1 cellular context compared by ENCODE assay signal in genomic region chr11:46278387-46279173, GRCh38.
A peak's percentile ranks its signal among the peaks of the same experiment; 100 is the strongest.
TF ChIP-seq lines count a peak whose summit lies in the region.

No MANE protein-coding gene starts in this region.

TF ChIP-seq in K562, 482 proteins besides CTCF, POLR2A, EP300 and RAD21 (continued from another document and continues in another):
- TF ChIP-seq ZBTB40 (IDR thresholded peaks at IDR 0.05): 0 out of 2 replicates have a peak, but pooled peaks have one; percentile 1
- no peak for TF ChIP-seq ZBTB40 (CRISPR knock-in tag; IDR thresholded peaks at IDR 0.05)
- peak; percentile 68 for TF ChIP-seq CREM (IDR thresholded peaks at IDR 0.05; ENCODE audit: low read depth)
- TF ChIP-seq BRCA1 (IDR thresholded peaks at IDR 0.05): no peak
- TF ChIP-seq BRCA1 (CRISPR knock-in tag; IDR thresholded peaks at IDR 0.05): no peak
- TF ChIP-seq ATF1 (CRISPR knock-in tag; IDR thresholded peaks at IDR 0.05): no peak
- peak; percentile 23 for TF ChIP-seq ATF1 (tag; IDR thresholded peaks at IDR 0.05)
- TF ChIP-seq L3MBTL2 (IDR thresholded peaks at IDR 0.05): peak; percentile 36; the same call in 1 of the 2 replicates
- TF ChIP-seq E2F6 (IDR thresholded peaks at IDR 0.05; ENCODE audit: borderline replicate concordance in 1 of 2, extremely low read depth in 1 of 2, insufficient read depth in 1 of 2, insufficient read length in 1 of 2, low read depth in 1 of 2, low read length in 1 of 2, poor library complexity in 1 of 2, severe bottlenecking in 1 of 2): peak in 1 of 2 experiments; percentile 33
- TF ChIP-seq IRF9 (tag; IDR thresholded peaks at IDR 0.05): 0 out of 2 replicates have a peak, but pooled peaks have one; percentile 17
- peak; percentile 45; the same call in 1 of the 2 replicates for TF ChIP-seq HNRNPL (IDR thresholded peaks at IDR 0.05; ENCODE audit: low read depth, low read length)
- TF ChIP-seq EGR1 (conservative IDR thresholded peaks at IDR 0.05): peak; percentile 56; the same call in 1 of the 2 replicates
- TF ChIP-seq NCOA2 (IDR thresholded peaks at IDR 0.05; ENCODE audit: partially characterized antibody in 2 of 2): no peak
- no peak; the same call in none of the 2 replicates for TF ChIP-seq DPF2 (IDR thresholded peaks at IDR 0.05)
- peak; percentile 14 to 30; a peak in 1 of 4 replicates for TF ChIP-seq MLLT1 (IDR thresholded peaks at IDR 0.05)
- TF ChIP-seq ZNF766 (CRISPR knock-in tag; conservative IDR thresholded peaks at IDR 0.05): peak; percentile 51; the same call in 1 of the 2 replicates
- TF ChIP-seq ZBTB26 (CRISPR knock-in tag; IDR thresholded peaks at IDR 0.05): peak; percentile 89
- TF ChIP-seq MXI1 (IDR thresholded peaks at IDR 0.05; ENCODE audit: low read depth, low read length): no peak
- TF ChIP-seq NFRKB (IDR thresholded peaks at IDR 0.05; ENCODE audit: low read depth): peak; percentile 89
- TF ChIP-seq HBP1 (CRISPR knock-in tag; IDR thresholded peaks at IDR 0.05): peak; percentile 72; the same call in 1 of the 2 replicates
- no peak for TF ChIP-seq ZNF764 (CRISPR knock-in tag; IDR thresholded peaks at IDR 0.05; ENCODE audit: low read depth)
- TF ChIP-seq ZBTB33 (CRISPR knock-in tag; IDR thresholded peaks at IDR 0.05): 0 out of 2 replicates have a peak, but pooled peaks have one; percentile 22
- TF ChIP-seq HMGN3 (IDR thresholded peaks at IDR 0.05; ENCODE audit: borderline replicate concordance, extremely low read depth, insufficient read length, low read depth, low read length): peak; percentile 28
- TF ChIP-seq FOXA1 (IDR thresholded peaks at IDR 0.05; ENCODE audit: borderline replicate concordance): no peak
- peak; percentile 16; the same call in 1 of the 2 replicates for TF ChIP-seq RERE (CRISPR knock-in tag; IDR thresholded peaks at IDR 0.05; ENCODE audit: borderline replicate concordance)
- 0 out of 2 replicates have a peak, but pooled peaks have one; percentile 52 for TF ChIP-seq E2F4 (CRISPR knock-in tag; IDR thresholded peaks at IDR 0.05; ENCODE audit: low read depth)
- peak; percentile 44; the same call in 1 of the 2 replicates for TF ChIP-seq NFIC (IDR thresholded peaks at IDR 0.05)
- TF ChIP-seq MYNN (IDR thresholded peaks at IDR 0.05): peak; percentile 75
- TF ChIP-seq MYNN (CRISPR knock-in tag; IDR thresholded peaks at IDR 0.05): no peak
- TF ChIP-seq RBM15 (IDR thresholded peaks at IDR 0.05; ENCODE audit: insufficient read depth, low read length): no peak
- TF ChIP-seq SRF (CRISPR knock-in tag; IDR thresholded peaks at IDR 0.05): peak in 1 of 2 experiments; percentile 69; a peak in 1 of 4 replicates
